In genomic region chr20:38331245-38331644, GRCh38 we compare ENCODE assay signal across 2 cellular contexts.
TF ChIP-seq lines count a peak whose summit lies in the region.

No MANE protein-coding gene starts in this region.

TF ChIP-seq in HepG2, 621 proteins besides CTCF, POLR2A, EP300 and RAD21:
- TF ChIP-seq ZNF24 (IDR thresholded peaks at IDR 0.05) (peak; percentile 79), ZNF770 (CRISPR knock-in tag; IDR thresholded peaks at IDR 0.05) (no peak)

TF ChIP-seq in K562, 482 proteins besides CTCF, POLR2A, EP300 and RAD21:
- 0 out of 2 replicates have a peak, but pooled peaks have one; percentile 14 for TF ChIP-seq ZNF121 (CRISPR knock-in tag; conservative IDR thresholded peaks at IDR 0.05)
- no peak for TF ChIP-seq SUPT5H (IDR thresholded peaks at IDR 0.05)
- TF ChIP-seq SIN3B (IDR thresholded peaks at IDR 0.05; ENCODE audit: low read depth) = no peak
- no peak for TF ChIP-seq CBFA2T3 (IDR thresholded peaks at IDR 0.05)
- peak; percentile 39; the same call in 1 of the 2 replicates for TF ChIP-seq SPI1 (IDR thresholded peaks at IDR 0.05; ENCODE audit: borderline replicate concordance, low read depth, low read length)
- no peak for TF ChIP-seq MIER1 (IDR thresholded peaks at IDR 0.05; ENCODE audit: low read depth)
- no peak for TF ChIP-seq ELK3 (CRISPR knock-in tag; IDR thresholded peaks at IDR 0.05)
- no peak for TF ChIP-seq TAF9B (IDR thresholded peaks at IDR 0.05; ENCODE audit: partially characterized antibody)
TF ChIP-seq in K562: peak in this region for 2.
